Comparison of ENCODE assay signal across 9 cellular contexts in the genomic region with DNA sequence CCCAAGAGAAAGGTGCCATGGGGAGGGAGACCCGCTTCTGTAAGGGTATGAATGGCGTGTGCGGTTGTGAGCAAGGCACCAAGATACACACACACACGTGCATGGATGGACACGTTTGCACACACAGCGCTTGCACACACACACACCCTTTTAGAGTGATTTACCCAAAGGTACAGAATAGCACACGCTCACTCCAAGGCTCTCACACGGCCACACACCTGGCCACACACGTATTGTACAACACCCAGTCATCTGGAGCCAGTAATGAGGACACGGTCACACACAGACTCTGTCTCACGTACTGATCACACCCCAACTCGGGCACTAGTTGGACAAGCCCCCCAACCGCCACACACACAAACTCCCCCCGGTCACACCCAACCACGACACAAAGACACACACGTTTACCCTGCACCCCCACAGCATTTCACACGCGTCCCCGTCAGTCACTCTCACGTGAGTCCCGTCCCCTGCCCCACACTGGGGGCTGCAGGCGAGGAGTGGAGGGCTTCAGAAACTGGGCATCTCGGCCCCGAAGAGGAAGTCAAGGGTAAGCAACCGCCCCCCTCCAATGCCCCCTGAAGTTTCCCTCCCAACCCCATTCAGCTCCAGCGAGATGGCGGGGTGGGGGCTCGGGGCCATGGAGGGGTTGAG. TPM values are rescaled to one million over a fixed set of nuclear protein-coding genes. Genes with fewer than 3 reads are reported as not detected.
DNase-seq lines count a peak whose midpoint lies in the region; ATAC-seq and TF ChIP-seq lines count a peak whose summit lies in the region.
"Had no signal": no experiment of that assay in that cellular context is flagged by ENCODE, and none has a peak within 500 bp of the region (broad histone marks: within the 10 kb centered on the region; RNA-seq: fewer than 3 reads in every experiment).

No MANE protein-coding gene starts in this region.

- DNase-seq in AG09309 (ENCODE audit: low read depth) (no peak), H7 (no peak), coronary artery (ENCODE audit: low spot score) (no peak), neural progenitor cell (ENCODE audit: low spot score) (peak; percentile 25)

- H3K27ac ChIP-seq in coronary artery (no peak overlapping the region), neural progenitor cell (no peak overlapping the region)

- peak overlapping the region; percentile 21 for H3K4me3 ChIP-seq in AG09309 (ENCODE audit: control insufficient read depth, low read depth, low read length)
- H3K4me3 ChIP-seq in H7 (ENCODE audit: insufficient read depth, low read depth, low read length) = peak overlapping the region; percentile 70
- peak overlapping the region; percentile 63 for H3K4me3 ChIP-seq in coronary artery
- H3K4me3 ChIP-seq in neural progenitor cell = peak overlapping the region; percentile 91

- H3K4me1 Mint-ChIP-seq in neural progenitor cell = peaks cover 31% of the 10 kb centered on the region

- H3K4me3 Mint-ChIP-seq in neural progenitor cell = peak overlapping the region; percentile 95

- no peaks in the 10 kb centered on the region for H3K9me3 Mint-ChIP-seq in neural progenitor cell

- H3K27me3 ChIP-seq in H7 (ENCODE audit: control insufficient read depth, insufficient read depth, low read length) = peaks cover 8% of the 10 kb centered on the region
- H3K27me3 ChIP-seq in neural progenitor cell = peaks cover 33% of the 10 kb centered on the region

- no peak for TF ChIP-seq CTCF in AG09309 (IDR thresholded peaks at IDR 0.05; ENCODE audit: control insufficient read depth, insufficient read depth, low read depth, low read length, missing control alignments)
- no peak for TF ChIP-seq CTCF in coronary artery (IDR thresholded peaks at IDR 0.05)
- no peak for TF ChIP-seq CTCF in neural progenitor cell (IDR thresholded peaks at IDR 0.05)

- ATAC-seq in HG03039 (IDR thresholded peaks at IDR 0.05; ENCODE audit: unreplicated experiment) (no peak), GM18511 (IDR thresholded peaks at IDR 0.05; ENCODE audit: unreplicated experiment) (no peak), GM19395 (IDR thresholded peaks at IDR 0.05; ENCODE audit: unreplicated experiment) (no peak), HG03378 (IDR thresholded peaks at IDR 0.05; ENCODE audit: unreplicated experiment) (no peak)
- ATAC-seq: Panc1 had no signal

- peaks cover 10% of the 10 kb centered on the region for H3K4me1 ChIP-seq in neural progenitor cell

- no peaks in the 10 kb centered on the region for H3K9me3 ChIP-seq in neural progenitor cell (ENCODE audit: low read depth)

- peak overlapping the region; percentile 55 for H2AFZ ChIP-seq in neural progenitor cell (replicated peaks)

- no peaks in the 10 kb centered on the region; the same call in 1 of the 2 replicates for H3K36me3 ChIP-seq in H7 (replicated peaks; ENCODE audit: control insufficient read depth, insufficient read depth, low read length)
- no peaks in the 10 kb centered on the region for H3K36me3 ChIP-seq in neural progenitor cell

- H3K4me2 ChIP-seq in neural progenitor cell = peak overlapping the region; percentile 99

- H3K36me3 Mint-ChIP-seq in neural progenitor cell = no peaks in the 10 kb centered on the region

- peaks cover 21% of the 10 kb centered on the region for H3K27me3 Mint-ChIP-seq in neural progenitor cell (ENCODE audit: insufficient read depth, low read depth)

- no peaks in the 10 kb centered on the region for H3K79me2 ChIP-seq in neural progenitor cell (ENCODE audit: low read depth)

- H3F3A ChIP-seq in neural progenitor cell (ENCODE audit: low read depth) = peaks cover 21% of the 10 kb centered on the region

- H4K20me1 ChIP-seq in neural progenitor cell (ENCODE audit: low read depth) = peaks cover 7% of the 10 kb centered on the region

- peak overlapping the region; percentile 61 for H3K27ac Mint-ChIP-seq in neural progenitor cell

- no peak overlapping the region for H3K9ac ChIP-seq in neural progenitor cell

RNA-seq across cellular contexts. Expression of a gene that starts 0.8 kb away (rescaled TPM):
- total RNA-seq in H7 (2014; rRNA removed; shearing (Covaris generic)) = 40.0 and 63.4 TPM in 2 replicates
- total RNA-seq in neural progenitor cell (ENCODE audit: low replicate concordance) = 11.4 and 26.4 TPM in 2 replicates

Comparison
In these comparisons a context has a peak if more than half of its experiments do, and no peak if none do; other contexts are left out.
1. H3K4me3 ChIP-seq: peak in every context shown above with its lines; median percentile 91 in neural progenitor cell; 70 in H7; 63 in coronary artery; 21 in AG09309.